ENCODE assay signal across 20 cellular contexts in the genomic region with DNA sequence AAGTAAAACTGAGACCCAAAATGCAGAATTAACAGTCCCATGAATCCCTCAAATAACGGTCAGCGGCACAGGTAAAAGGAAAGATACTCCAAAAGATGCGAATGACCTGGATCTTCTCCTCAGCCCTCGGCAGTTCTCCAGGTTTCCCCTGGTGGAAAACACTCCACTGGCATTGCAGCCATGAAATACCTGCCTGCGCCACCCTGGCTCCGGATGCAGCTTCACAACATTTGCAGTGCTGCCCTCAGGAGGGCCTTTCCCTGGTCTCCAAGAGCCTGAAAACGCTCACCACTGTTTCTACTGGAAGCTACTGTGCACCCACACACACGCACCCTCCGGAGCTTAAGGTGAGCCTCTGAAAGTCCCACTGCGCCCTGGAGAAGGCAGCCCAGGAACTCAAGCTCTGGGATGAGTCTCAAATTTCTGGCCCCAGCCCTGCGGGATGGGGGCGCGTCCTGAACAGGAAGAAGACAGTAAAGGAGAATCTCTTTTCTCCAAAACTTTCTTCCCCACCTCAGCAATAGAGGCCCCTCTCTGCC. TPM values are rescaled to one million over a fixed set of nuclear protein-coding genes. Genes with fewer than 3 reads are reported as not detected.
DNase-seq lines count a peak whose midpoint lies in the region; ATAC-seq, FAIRE-seq and TF ChIP-seq lines count a peak whose summit lies in the region.
"Had no signal": no experiment of that assay in that cellular context is flagged by ENCODE, and none has a peak within 500 bp of the region (broad histone marks: within the 10 kb centered on the region; RNA-seq: fewer than 3 reads in every experiment).

No MANE protein-coding gene starts in this region.

- H3K79me2 ChIP-seq in SK-N-SH (ENCODE audit: insufficient read depth), result no peaks in the 10 kb centered on the region
- H3K79me2 ChIP-seq in mesendoderm (ENCODE audit: control insufficient read depth, insufficient read depth, low read length), result no peaks in the 10 kb centered on the region
- H3K79me2 ChIP-seq in smooth muscle cell (ENCODE audit: low read depth), result no peaks in the 10 kb centered on the region

- H3F3A ChIP-seq in SK-N-SH (replicated peaks; ENCODE audit: insufficient read depth) (no peaks in the 10 kb centered on the region), smooth muscle cell (ENCODE audit: low read depth) (no peaks in the 10 kb centered on the region)

- ATAC-seq in SK-N-SH treated with all-trans-retinoic acid at 6 μM for 48 hours, result peak; percentile 34; the same call in 2 of the 3 replicates
- no peak for ATAC-seq in HG03045 (IDR thresholded peaks at IDR 0.05; ENCODE audit: unreplicated experiment)
- ATAC-seq: GM12878, pancreas, upper lobe of right lung had no signal

- TF ChIP-seq EP300 in SK-N-SH (IDR thresholded peaks at IDR 0.05; ENCODE audit: borderline replicate concordance in 1 of 2, low read depth in 1 of 2, low read length in 1 of 2), result no peak

- 33% methylated on average over 12 of the region's 13 CpGs for WGBS in SK-N-SH (ENCODE audit: low lambda C conversion rate)
- 25 to 28% methylated on average over 13 of the region's 13 CpGs for WGBS in ectodermal cell, 2 experiments
- WGBS in mesendoderm (ENCODE audit: extremely low coverage, insufficient coverage, low lambda C conversion rate), result no CpG with 5 or more reads among the region's 13 CpGs
- 26% methylated on average over 13 of the region's 13 CpGs for WGBS in smooth muscle cell (ENCODE audit: low lambda C conversion rate)

- no peak overlapping the region for H4K5ac ChIP-seq in mesendoderm (ENCODE audit: low read length)

- H2BK120ac ChIP-seq in mesendoderm (ENCODE audit: low read depth, low read length), result no peak overlapping the region

- H2BK5ac ChIP-seq in mesendoderm (ENCODE audit: low read length), result no peak overlapping the region

- TF ChIP-seq CTCF in SK-N-SH (IDR thresholded peaks at IDR 0.05), result no peak
- no peak for TF ChIP-seq CTCF in smooth muscle cell (IDR thresholded peaks at IDR 0.05; ENCODE audit: borderline replicate concordance, insufficient read depth, poor library complexity, severe bottlenecking)

- H4K8ac ChIP-seq in mesendoderm (ENCODE audit: low read depth, low read length), result no peak overlapping the region

- H3K9ac ChIP-seq in SK-N-SH (no peak overlapping the region), mesendoderm (ENCODE audit: low read length) (peak overlapping the region; percentile 63), smooth muscle cell (ENCODE audit: low read depth) (no peak overlapping the region)

- H2AFZ ChIP-seq in SK-N-SH (ENCODE audit: low read depth), result no peak overlapping the region
- H2AFZ ChIP-seq in smooth muscle cell (ENCODE audit: low read depth), result peak overlapping the region; percentile 91

- TF ChIP-seq RAD21 in SK-N-SH (IDR thresholded peaks at IDR 0.05; ENCODE audit: low read length), result no peak

- no peak overlapping the region for H3K23ac ChIP-seq in mesendoderm (ENCODE audit: low read length)

- H3K9me2 ChIP-seq in SK-N-SH, result no peaks in the 10 kb centered on the region

- no peaks in the 10 kb centered on the region for H3K36me3 ChIP-seq in SK-N-SH (replicated peaks in 1 of 2; ENCODE audit: control insufficient read depth in 1 of 2, insufficient read depth in 2 of 2, low read length in 1 of 2)
- peaks cover 3% of the 10 kb centered on the region for H3K36me3 ChIP-seq in ectodermal cell (ENCODE audit: control insufficient read depth, insufficient read depth, low read length)
- no peaks in the 10 kb centered on the region for H3K36me3 ChIP-seq in mesendoderm (ENCODE audit: control insufficient read depth, insufficient read depth, low read length)
- no peaks in the 10 kb centered on the region for H3K36me3 ChIP-seq in smooth muscle cell (ENCODE audit: low read depth)
- H3K36me3 ChIP-seq: pancreas, upper lobe of right lung had no signal

- H3K4me1 ChIP-seq in SK-N-SH (ENCODE audit: control insufficient read depth in 1 of 2, insufficient read depth in 2 of 2, low read depth in 1 of 2, low read length in 1 of 2) (peaks cover 0 to 6% of the 10 kb centered on the region in 2 experiments; a peak in 2 of 4 replicates), ectodermal cell (ENCODE audit: control insufficient read depth, insufficient read depth, low read length) (no peaks in the 10 kb centered on the region), mesendoderm (ENCODE audit: control insufficient read depth, low read depth, low read length) (no peaks in the 10 kb centered on the region), smooth muscle cell (ENCODE audit: low read depth) (peaks cover 3% of the 10 kb centered on the region)
- H3K4me1 ChIP-seq: pancreas, upper lobe of right lung had no signal

- FAIRE-seq in H54 (lab: Jason Lieb, UNC), result no peak
- FAIRE-seq: bronchial epithelial cell, GM12878, pancreas had no signal

- no peak overlapping the region for H3K18ac ChIP-seq in mesendoderm (ENCODE audit: low read length)

- peak overlapping the region in 1 of 2 experiments; percentile 27; a peak in 1 of 4 replicates for H3K4me3 ChIP-seq in SK-N-SH (ENCODE audit: low read depth in 2 of 2, low read length in 1 of 2)
- H3K4me3 ChIP-seq in ectodermal cell (ENCODE audit: insufficient read depth, low read depth, low read length), result peak overlapping the region; percentile 60
- peak overlapping the region; percentile 39 for H3K4me3 ChIP-seq in mesendoderm (ENCODE audit: low read length)
- peak overlapping the region; percentile 47 for H3K4me3 ChIP-seq in smooth muscle cell
- H3K4me3 ChIP-seq: GM12878, pancreas, upper lobe of right lung had no signal

- H3K4ac ChIP-seq in mesendoderm (ENCODE audit: low read depth, low read length), result no peak overlapping the region

- H2BK15ac ChIP-seq in mesendoderm (replicated peaks; ENCODE audit: low read depth), result no peak overlapping the region

- H3K56ac ChIP-seq in mesendoderm (ENCODE audit: low read length), result peak overlapping the region; percentile 66

- H3K27ac ChIP-seq in SK-N-SH (ENCODE audit: low read depth in 2 of 2, low read length in 1 of 2) (no peak overlapping the region), ectodermal cell (ENCODE audit: insufficient read depth, low read depth, low read length, poor library complexity, severe bottlenecking) (no peak overlapping the region), mesendoderm (ENCODE audit: low read depth, low read length) (no peak overlapping the region), smooth muscle cell (ENCODE audit: low read depth) (no peak overlapping the region)
- H3K27ac ChIP-seq: pancreas, upper lobe of right lung had no signal

- no peaks in the 10 kb centered on the region; the same call in 1 of the 2 replicates for H3K27me3 ChIP-seq in SK-N-SH (ENCODE audit: insufficient read depth)
- peaks cover 9% of the 10 kb centered on the region for H3K27me3 ChIP-seq in ectodermal cell (ENCODE audit: control insufficient read depth, insufficient read depth, low read length, poor library complexity, severe bottlenecking)
- H3K27me3 ChIP-seq in mesendoderm (ENCODE audit: insufficient read depth, low read length, poor library complexity), result no peaks in the 10 kb centered on the region
- H3K27me3 ChIP-seq in smooth muscle cell (ENCODE audit: low read depth), result peaks cover 42% of the 10 kb centered on the region

- CTCF ChIA-PET in SK-N-SH (lab: Yijun Ruan, JAX), result interaction anchor here (1.3 to 2.4 kb wide), 3 partner anchors 13 to 625 kb away, joined by 3 to 9 read pairs (median 5); no protein-coding TSS in a partner anchor

- no peak for TF ChIP-seq POLR2A in H54 (IDR thresholded peaks at IDR 0.05; ENCODE audit: low read depth, low read length)

- H3K4me2 ChIP-seq in SK-N-SH, result no peak overlapping the region
- peak overlapping the region; percentile 63 for H3K4me2 ChIP-seq in mesendoderm (ENCODE audit: low read length)
- H3K4me2 ChIP-seq in smooth muscle cell, result peak overlapping the region; percentile 87

- H2AK5ac ChIP-seq in mesendoderm (ENCODE audit: low read length), result no peak overlapping the region

- DNase-seq in SK-N-SH, result no peak
- no peak for DNase-seq in mesendoderm
- DNase-seq in smooth muscle cell (lab: John Stamatoyannopoulos, UW; ENCODE audit: unreplicated experiment), result no peak
- DNase-seq in H54 (ENCODE audit: insufficient read length, low spot score), result no peak
- DNase-seq in cerebellar cortex (ENCODE audit: low spot score), result no peak
- DNase-seq: activated T-cell treated with anti-CD3 and anti-CD28 coated beads, Interleukin-2, amount 50 U/mL, for 24 hours; CD4-positive, alpha-beta memory T cell; effector CD4-positive, alpha-beta T cell; immature natural killer cell; NCI-H1436 treated with DMSO at 0.1 percent for 48 hours; OCI-M1; pancreas; stimulated activated naive B cell treated with anti-CD40 and anti-IgM and Interleukin-4, amounts not matched to agents 10 μg/mL and 1 μg/mL and 100 μg/mL, for 72 hours; upper lobe of right lung had no signal

- no peaks in the 10 kb centered on the region for H3K79me1 ChIP-seq in mesendoderm (ENCODE audit: low read length)

- no peaks in the 10 kb centered on the region for H3K9me3 ChIP-seq in SK-N-SH
- no peaks in the 10 kb centered on the region for H3K9me3 ChIP-seq in ectodermal cell (ENCODE audit: control insufficient read depth, low read length)
- H3K9me3 ChIP-seq in smooth muscle cell (replicated peaks; ENCODE audit: low read depth), result no peaks in the 10 kb centered on the region
- H3K9me3 ChIP-seq: pancreas, upper lobe of right lung had no signal

- POLR2A ChIA-PET in SK-N-SH (lab: Yijun Ruan, JAX), result no interaction called here

- H4K20me1 ChIP-seq in SK-N-SH (ENCODE audit: insufficient read depth), result no peaks in the 10 kb centered on the region
- H4K20me1 ChIP-seq in smooth muscle cell (ENCODE audit: low read depth), result no peaks in the 10 kb centered on the region

TF ChIP-seq in SK-N-SH treated with all-trans-retinoic acid at 6 μM for 48 hours, 23 proteins besides CTCF, POLR2A, EP300 and RAD21 (continues in another document):
- TF ChIP-seq OSR1 (CRISPR knock-in tag; IDR thresholded peaks at IDR 0.05), result no peak
- no peak for TF ChIP-seq RARB (CRISPR knock-in tag; IDR thresholded peaks at IDR 0.05)
- TF ChIP-seq TOX (CRISPR knock-in tag; IDR thresholded peaks at IDR 0.05; ENCODE audit: borderline replicate concordance), result no peak
- TF ChIP-seq ARNTL (CRISPR knock-in tag; IDR thresholded peaks at IDR 0.05; ENCODE audit: borderline replicate concordance, low read depth), result no peak

TF ChIP-seq in SK-N-SH, 30 proteins besides CTCF, POLR2A, EP300 and RAD21 (continues in another document):
- TF ChIP-seq MXI1 (IDR thresholded peaks at IDR 0.05; ENCODE audit: low read depth, low read length) (no peak), TCF12 (IDR thresholded peaks at IDR 0.05) (no peak), FOXM1 (IDR thresholded peaks at IDR 0.05; ENCODE audit: low read depth) (no peak)

RNA-seq across cellular contexts. Expression of a gene that starts 0.6 kb away (rescaled TPM):
- polyA plus RNA-seq in SK-N-SH (2012; rRNA removed) (0.05 TPM in 1 of 2 replicates, not detected in the other), smooth muscle cell (0.54 TPM in 1 of 2 replicates, not detected in the other)
- polyA plus RNA-seq in SK-N-SH (2012; cell fraction: cytosol; rRNA removed), result 0.01 and 0.04 TPM in 2 replicates
- polyA plus RNA-seq in SK-N-SH (2012; cell fraction: nucleus; rRNA removed), result not detected in 2 replicates
- 21.6 TPM for polyA plus RNA-seq in ectodermal cell (2013, experiment 1 of 4)
- polyA plus RNA-seq in ectodermal cell (2013, experiment 2 of 4), result 16.8 TPM
- 11.4 TPM for polyA plus RNA-seq in ectodermal cell (2013, experiment 3 of 4)
- 12.4 TPM for polyA plus RNA-seq in ectodermal cell (2013, experiment 4 of 4)
- polyA plus RNA-seq in mesendoderm (2013, experiment 1 of 2), result 13.5 TPM
- polyA plus RNA-seq in mesendoderm (2013, experiment 2 of 2), result 14.2 TPM
- 0.67 TPM in 1 of 2 replicates, not detected in the other for total RNA-seq in smooth muscle cell
- total RNA-seq: bronchial epithelial cell; CD4-positive, alpha-beta memory T cell; NCI-H460; upper lobe of right lung had no signal
